8 cellular contexts compared by ENCODE assay signal in genomic region chr2:87742393-87743108, GRCh38. TPM values are rescaled to one million over a fixed set of nuclear protein-coding genes. Genes with fewer than 3 reads are reported as not detected.
DNase-seq lines count a peak whose midpoint lies in the region; ATAC-seq and TF ChIP-seq lines count a peak whose summit lies in the region.
"Not testable (repeated sequence)": the region's sequence is repeated elsewhere in the genome, so short reads cannot be mapped to it uniquely, and the experiment has no call there.
"Had no signal": no experiment of that assay in that cellular context is flagged by ENCODE, and none has a peak within 500 bp of the region (broad histone marks: within the 10 kb centered on the region; RNA-seq: fewer than 3 reads in every experiment).

No MANE protein-coding gene starts in this region.

- H3K4me3 ChIP-seq in OCI-LY7 (ENCODE audit: low read depth, low read length, poor library complexity, severe bottlenecking); mammary epithelial cell (replicated peaks in 1 of 3; ENCODE audit: insufficient read depth in 1 of 3, low read depth in 2 of 3, low read length in 3 of 3); lower lobe of right lung: not testable (repeated sequence)

- not testable (repeated sequence) for TF ChIP-seq CTCF in OCI-LY7 (conservative IDR thresholded peaks at IDR 0.05; ENCODE audit: low read length); mammary epithelial cell (conservative IDR thresholded peaks at IDR 0.05 in 1 of 2, IDR thresholded peaks at IDR 0.05 in 1 of 2; ENCODE audit: extremely low read depth in 1 of 2, insufficient read depth in 1 of 2, low read depth in 1 of 2, low read length in 2 of 2); lower lobe of right lung (IDR thresholded peaks at IDR 0.05)

- not testable (repeated sequence) for H3K9me3 ChIP-seq in OCI-LY7 (ENCODE audit: low read length); mammary epithelial cell (replicated peaks; ENCODE audit: insufficient read depth, low read length); lower lobe of right lung

- H3K79me2 ChIP-seq in OCI-LY7 (ENCODE audit: insufficient read depth, low read depth, low read length); mammary epithelial cell (ENCODE audit: insufficient read depth, low read length): not testable (repeated sequence)

- not testable (repeated sequence) for H3K27ac ChIP-seq in OCI-LY7 (ENCODE audit: low read depth, low read length, poor library complexity, severe bottlenecking); mammary epithelial cell (ENCODE audit: insufficient read depth, low read depth, low read length); lower lobe of right lung

- POLR2A ChIA-PET in OCI-LY7 (lab: Charles Lee) = not testable (repeated sequence)

- DNase-seq in OCI-LY7 (ENCODE audit: low spot score); mammary epithelial cell; left cardiac atrium; left lobe of liver (ENCODE audit: low spot score); lower lobe of right lung; sciatic nerve (ENCODE audit: low spot score): not testable (repeated sequence)

- not testable (repeated sequence) for H3K27me3 ChIP-seq in mammary epithelial cell (ENCODE audit: insufficient read depth, low read length); lower lobe of right lung (ENCODE audit: low read depth)

- H3K4me1 ChIP-seq in OCI-LY7 (ENCODE audit: insufficient read depth, low read length, poor library complexity, severe bottlenecking); mammary epithelial cell (ENCODE audit: insufficient read depth, low read length); lower lobe of right lung: not testable (repeated sequence)

- CTCF ChIA-PET in OCI-LY7 (lab: Charles Lee; ENCODE audit: unreplicated experiment); mammary epithelial cell (lab: Charles Lee; ENCODE audit: low non-redundant PET): not testable (repeated sequence)

- ATAC-seq in left cardiac atrium = peak; percentile 74 to 80
- peak; percentile 74 for ATAC-seq in left lobe of liver
- peak; percentile 37 to 77 for ATAC-seq in lower lobe of right lung
- ATAC-seq in sciatic nerve = peak; percentile 62

- intact Hi-C loops in OCI-LY7 (cut with micrococcal nuclease; ENCODE audit: unreplicated experiment); mammary epithelial cell (cut with micrococcal nuclease); left cardiac atrium (cut with DNase I); lower lobe of right lung (cut with DNase I); sciatic nerve (cut with DNase I): not testable (repeated sequence)

- BruUV-seq in OCI-LY7 (replicated peaks; lab: Mats Ljungman, UMichigan) = TSS peak; percentile 42
- TSS peak; percentile 12 for BruUV-seq in mammary epithelial cell (replicated peaks; lab: Mats Ljungman, UMichigan)

- not testable (repeated sequence) for H3K36me3 ChIP-seq in OCI-LY7 (ENCODE audit: insufficient read depth, low read length); mammary epithelial cell (ENCODE audit: insufficient read depth, low read length); lower lobe of right lung

- H2AFZ ChIP-seq in OCI-LY7 (ENCODE audit: low read length); mammary epithelial cell (ENCODE audit: low read depth, low read length): not testable (repeated sequence)

- H3K9ac ChIP-seq in mammary epithelial cell (ENCODE audit: insufficient read depth, low read length) = not testable (repeated sequence)

- not testable (repeated sequence) for H4K20me1 ChIP-seq in OCI-LY7 (ENCODE audit: insufficient read depth, low read length); mammary epithelial cell (ENCODE audit: insufficient read depth, low read length)

- dilution Hi-C loops in mammary epithelial cell (cut with HindIII; ENCODE audit: low sequenced_read_pairs) = not testable (repeated sequence)

- H3K4me2 ChIP-seq in OCI-LY7 (ENCODE audit: low read length); mammary epithelial cell (ENCODE audit: insufficient read depth, low read depth, low read length): not testable (repeated sequence)

- WGBS in mammary epithelial cell (ENCODE audit: low coverage, missing lambda C conversion rate) = no CpG with 5 or more reads among the region's 3 CpGs

- in situ Hi-C loops in mammary epithelial cell (cut with MboI; ENCODE audit: low sequenced_read_pairs in 2 of 2) = not testable (repeated sequence)

- H3K9me2 ChIP-seq in OCI-LY7 (ENCODE audit: insufficient read depth, low read length) = not testable (repeated sequence)

RNA-seq across cellular contexts. Expression of gene PLGLB2, which starts 5.3 kb away (rescaled TPM):
- 0.85 and 1.0 TPM in 2 replicates for total RNA-seq in OCI-LY7 (2014; rRNA removed; shearing (Covaris generic))
- total RNA-seq in OCI-LY7 (2022) = 1.9 and 2.0 TPM in 2 replicates
- total RNA-seq in mammary epithelial cell = 1 to 10 TPM in 1 of 2 donors, under 1 TPM in 1; 0.35 to 3.0 TPM
- polyA plus RNA-seq in mammary epithelial cell = 0.05 TPM
- polyA minus RNA-seq in mammary epithelial cell = not detected
- 1 to 10 TPM in 1 of 2 donors, not detected in 1; 1.3 TPM for total RNA-seq in left cardiac atrium
- total RNA-seq in left lobe of liver = 254 TPM
- total RNA-seq in lower lobe of right lung = 1.8 TPM
- total RNA-seq in sciatic nerve = 4.8 TPM
- total RNA-seq: G401, H7 had no signal

Comparison
In these comparisons a context has a peak if more than half of its experiments do, and no peak if none do; other contexts are left out.
1. RNA of gene PLGLB2, which starts 5.3 kb away (total RNA-seq): 254 TPM in left lobe of liver (single experiment); 4.8 TPM in sciatic nerve (single experiment), 0.35 to 3.0 TPM in mammary epithelial cell, 0.85 to 2.0 TPM in OCI-LY7, 1.8 TPM in lower lobe of right lung (single experiment) and 1.3 TPM in left cardiac atrium; every median in the first group is over 10 times any median in the second.
2. Peak in every context shown above with its lines, with median percentiles within 50 percentile points of each other: ATAC-seq.